Comparison of ENCODE assay signal across 8 cellular contexts in genomic region chr17:3888343-3889171, GRCh38.
A peak's percentile ranks its signal among the peaks of the same experiment; 100 is the strongest.
DNase-seq lines count a peak whose midpoint lies in the region; ATAC-seq and TF ChIP-seq lines count a peak whose summit lies in the region.

No MANE protein-coding gene starts in this region.

- H3K27me3 ChIP-seq in duodenal mucosa (ENCODE audit: control insufficient read depth in 1 of 2, insufficient read depth in 2 of 2, low read length in 2 of 2): no peaks in the 10 kb centered on the region
- H3K27me3 ChIP-seq in mucosa of stomach (ENCODE audit: control insufficient read depth, insufficient read depth, low read length): no peaks in the 10 kb centered on the region

- H3K36me3 ChIP-seq in duodenal mucosa (ENCODE audit: control insufficient read depth in 1 of 2, insufficient read depth in 2 of 2, low read length in 2 of 2) (peaks cover 0 to 3% of the 10 kb centered on the region in 2 donors), mucosa of stomach (ENCODE audit: control insufficient read depth, insufficient read depth, low read length) (no peaks in the 10 kb centered on the region)

- no peak for TF ChIP-seq POLR2A in GM18505 (IDR thresholded peaks at IDR 0.05; ENCODE audit: borderline replicate concordance, extremely low read depth, insufficient read depth, insufficient read length)

- H3K9ac ChIP-seq in duodenal mucosa (ENCODE audit: low read depth in 1 of 2, low read length in 2 of 2): peak overlapping the region; percentile 32 to 35
- peak overlapping the region; percentile 64 for H3K9ac ChIP-seq in mucosa of stomach (ENCODE audit: low read length)

- peak overlapping the region; percentile 78 for H3K27ac ChIP-seq in duodenal mucosa (ENCODE audit: low read depth, low read length)

- H3K9me3 ChIP-seq in duodenal mucosa (ENCODE audit: control insufficient read depth in 1 of 2, low read length in 2 of 2) (no peaks in the 10 kb centered on the region), mucosa of stomach (ENCODE audit: control insufficient read depth, low read length) (no peaks in the 10 kb centered on the region)

- peaks cover 38 to 67% of the 10 kb centered on the region in 2 donors for H3K4me1 ChIP-seq in duodenal mucosa (ENCODE audit: control insufficient read depth in 1 of 2, insufficient read depth in 2 of 2, low read length in 2 of 2)
- H3K4me1 ChIP-seq in mucosa of stomach (ENCODE audit: control insufficient read depth, insufficient read depth, low read length): peaks cover 57% of the 10 kb centered on the region

- DNase-seq in DMS53 (lab: John Stamatoyannopoulos, UW): peak; percentile 96
- DNase-seq in NCI-H226: peak; percentile 94
- no peak for DNase-seq in NCI-H146 treated with DMSO at 0.1 percent for 48 hours (lab: John Stamatoyannopoulos, UW; ENCODE audit: unreplicated experiment)
- no peak for DNase-seq in NCI-H1930 (lab: John Stamatoyannopoulos, UW)

- ATAC-seq in GM21717 (IDR thresholded peaks at IDR 0.05; ENCODE audit: unreplicated experiment) (no peak), GM18505 (IDR thresholded peaks at IDR 0.05; ENCODE audit: unreplicated experiment) (no peak)

- H3K4me3 ChIP-seq in duodenal mucosa (ENCODE audit: low read depth in 1 of 2, low read length in 2 of 2) (peak overlapping the region in 1 of 2 donors; percentile 24), mucosa of stomach (ENCODE audit: low read length) (no peak overlapping the region)

Comparison
In these comparisons a context has a peak if more than half of its experiments do, and no peak if none do; other contexts are left out.
1. DNase-seq: peak in DMS53 (single experiment) and NCI-H226 (single experiment); none in NCI-H146 treated with DMSO at 0.1 percent for 48 hours (single experiment) and NCI-H1930 (0 of 2).